In the genomic region with DNA sequence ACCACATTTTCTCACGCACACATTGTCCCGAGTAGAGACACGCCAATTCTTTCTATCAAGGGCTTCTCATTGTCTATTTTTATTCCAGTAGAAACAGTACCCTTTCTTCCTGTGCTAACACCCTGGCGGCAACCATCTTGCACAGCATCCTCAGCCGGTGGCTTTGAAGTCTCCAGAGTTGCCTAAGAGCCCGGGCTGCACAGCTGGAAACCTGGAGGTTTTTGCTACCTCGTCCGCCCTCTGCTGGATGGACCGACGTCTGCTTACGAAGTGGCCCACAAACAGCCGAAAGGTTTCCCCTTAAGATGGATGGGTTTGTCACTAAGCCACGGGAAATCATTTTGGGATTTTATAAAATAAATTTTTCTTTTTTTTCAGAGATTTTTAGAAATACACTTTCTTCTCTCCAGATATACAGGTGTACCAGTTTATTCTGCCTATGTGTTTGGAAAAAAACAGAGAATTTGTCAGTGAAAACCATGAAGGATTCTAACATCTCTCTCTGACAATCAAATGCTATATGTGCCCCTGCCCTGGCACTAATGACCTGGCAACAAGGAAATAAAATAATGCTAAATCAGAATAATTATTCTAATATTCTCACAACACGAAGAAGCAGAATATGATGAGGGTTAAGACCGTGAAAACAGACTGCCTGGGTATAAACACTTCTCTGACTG, we compare ENCODE assay signal across 8 cellular contexts.
DNase-seq lines count a peak whose midpoint lies in the region; ATAC-seq, FAIRE-seq and TF ChIP-seq lines count a peak whose summit lies in the region.

No MANE protein-coding gene starts in this region.

- H3K36me3 ChIP-seq in GM23248 (ENCODE audit: low read depth) = no peaks in the 10 kb centered on the region
- H3K36me3 ChIP-seq in gastroesophageal sphincter = no peaks in the 10 kb centered on the region
- no peaks in the 10 kb centered on the region for H3K36me3 ChIP-seq in pancreas
- no peaks in the 10 kb centered on the region for H3K36me3 ChIP-seq in upper lobe of right lung

- H3K9me2 ChIP-seq in GM23248 (ENCODE audit: insufficient read depth) = no peaks in the 10 kb centered on the region

- no peak overlapping the region for H3K9ac ChIP-seq in GM23248

- WGBS in GM23248 (ENCODE audit: low coverage in 1 of 2, low lambda C conversion rate in 2 of 2, missing lambda C conversion rate in 2 of 2), 2 experiments = 10% methylated on average over 15 of the region's 15 CpGs
- 15 to 32% methylated on average over 6 to 12 of the region's 15 CpGs for WGBS in gastroesophageal sphincter (ENCODE audit: low coverage in 1 of 2), 2 donors
- 14 to 16% methylated on average over 15 of the region's 15 CpGs for WGBS in pancreas, 2 donors

- H2AFZ ChIP-seq in GM23248 = peak overlapping the region; percentile 71

- DNase-seq in EH (ENCODE audit: low read depth) (peak; percentile 85), GM23248 (peak; percentile 97), M059J (ENCODE audit: low read depth) (peak; percentile 74), SIG-M5 treated with dmso at 0.1 percent for 504 hours (lab: John Stamatoyannopoulos, UW; ENCODE audit: unreplicated experiment) (peak; percentile 85), pancreas (peak; percentile 59 to 86 (median 76)), upper lobe of right lung (peak; percentile 89)
- peak; percentile 3 for DNase-seq in activated effector memory CD4-positive, alpha-beta T cell treated with Interleukin-2 at 50 U/mL for 16 hours

- TF ChIP-seq EP300 in gastroesophageal sphincter (IDR thresholded peaks at IDR 0.05) = no peak

- H4K20me1 ChIP-seq in GM23248 (ENCODE audit: insufficient read depth) = no peaks in the 10 kb centered on the region

- in situ Hi-C loops in GM23248 (cut with MboI) = no loop called here

- H3F3A ChIP-seq in GM23248 (ENCODE audit: insufficient read depth) = no peaks in the 10 kb centered on the region

- ATAC-seq in gastroesophageal sphincter (peak; percentile 85), pancreas (peak; percentile 85 to 98 (median 92)), upper lobe of right lung (peak; percentile 97)

- H3K79me2 ChIP-seq in GM23248 (ENCODE audit: insufficient read depth) = no peaks in the 10 kb centered on the region

- H3K4me2 ChIP-seq in GM23248 (ENCODE audit: unreplicated experiment) = peak overlapping the region; percentile 65

- no peaks in the 10 kb centered on the region for H3K9me3 ChIP-seq in GM23248 (ENCODE audit: low read depth)
- no peaks in the 10 kb centered on the region for H3K9me3 ChIP-seq in gastroesophageal sphincter
- H3K9me3 ChIP-seq in pancreas = no peaks in the 10 kb centered on the region
- H3K9me3 ChIP-seq in upper lobe of right lung = no peaks in the 10 kb centered on the region

- H3K4me3 ChIP-seq in GM23248 = peak overlapping the region; percentile 26; the same call in 1 of the 2 replicates
- H3K4me3 ChIP-seq in gastroesophageal sphincter = no peak overlapping the region
- H3K4me3 ChIP-seq in pancreas = no peak overlapping the region
- no peak overlapping the region for H3K4me3 ChIP-seq in upper lobe of right lung

- no peak overlapping the region for H3K27ac ChIP-seq in GM23248
- H3K27ac ChIP-seq in gastroesophageal sphincter = no peak overlapping the region
- H3K27ac ChIP-seq in pancreas = no peak overlapping the region
- H3K27ac ChIP-seq in upper lobe of right lung = no peak overlapping the region

- no peak for TF ChIP-seq POLR2A in gastroesophageal sphincter (IDR thresholded peaks at IDR 0.05)

- intact Hi-C loops in pancreas (cut with DNase I) = no loop called here
- intact Hi-C loops in upper lobe of right lung (cut with DNase I) = no loop called here

- H3K27me3 ChIP-seq in GM23248 (replicated peaks; ENCODE audit: insufficient read depth) (no peaks in the 10 kb centered on the region; the same call in 1 of the 2 replicates), gastroesophageal sphincter (peaks cover 25% of the 10 kb centered on the region), pancreas (peaks cover 0 to 5% (median 2%) of the 10 kb centered on the region in 4 donors), upper lobe of right lung (peaks cover 1% of the 10 kb centered on the region)

- FAIRE-seq in pancreas (lab: Jason Lieb, UNC) = no peak

- TF ChIP-seq CTCF in gastroesophageal sphincter (IDR thresholded peaks at IDR 0.05) (peak; percentile 50 to 63 (median 54)), pancreas (IDR thresholded peaks at IDR 0.05) (peak; percentile 50 to 72 (median 60)), upper lobe of right lung (IDR thresholded peaks at IDR 0.05) (peak; percentile 72)

- H3K4me1 ChIP-seq in GM23248 (ENCODE audit: insufficient read depth) (no peaks in the 10 kb centered on the region), gastroesophageal sphincter (no peaks in the 10 kb centered on the region), pancreas (no peaks in the 10 kb centered on the region), upper lobe of right lung (no peaks in the 10 kb centered on the region)

Comparison
In these comparisons a context has a peak if more than half of its experiments do, and no peak if none do; other contexts are left out.
1. DNase-seq: peak in every context shown above with its lines; median percentile 97 in GM23248; 89 in upper lobe of right lung; 85 in EH; 85 in SIG-M5 treated with dmso at 0.1 percent for 504 hours; 76 in pancreas; 74 in M059J; 3 in activated effector memory CD4-positive, alpha-beta T cell treated with Interleukin-2 at 50 U/mL for 16 hours.